In the genomic region with DNA sequence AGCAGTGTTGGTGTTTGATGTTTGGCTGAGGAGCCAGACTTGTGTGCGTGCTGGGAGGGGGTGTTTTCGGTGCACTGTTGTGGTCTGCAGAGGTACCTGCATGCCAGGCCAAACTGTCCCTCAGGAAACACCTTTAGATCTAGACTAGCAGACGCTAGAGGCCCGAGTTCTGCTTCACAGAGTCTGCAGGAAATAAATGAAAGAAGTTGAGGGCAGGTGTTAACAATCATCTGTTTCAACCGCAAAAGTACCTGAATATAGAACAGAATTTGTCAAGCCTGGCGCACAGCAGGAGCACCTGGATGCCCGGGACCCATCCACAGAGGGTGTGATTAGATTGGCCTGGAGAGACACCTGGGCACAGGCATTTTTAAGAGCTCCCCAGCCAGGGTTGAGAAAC, we compare ENCODE assay signal across 9 cellular contexts. TPM values are rescaled to one million over a fixed set of nuclear protein-coding genes. Genes with fewer than 3 reads are reported as not detected.
DNase-seq lines count a peak whose midpoint lies in the region; ATAC-seq and TF ChIP-seq lines count a peak whose summit lies in the region.
"Had no signal": no experiment of that assay in that cellular context is flagged by ENCODE, and none has a peak within 500 bp of the region (broad histone marks: within the 10 kb centered on the region; RNA-seq: fewer than 3 reads in every experiment).

No MANE protein-coding gene starts in this region.

- no peak overlapping the region for H3K27ac Mint-ChIP-seq in activated CD8-positive, alpha-beta T cell treated with anti-CD3 and anti-CD28 coated beads for 36 hours
- H3K27ac Mint-ChIP-seq: T-helper 1 cell treated with Interleukin-12 subunit alpha and Interleukin-12 subunit beta and Interleukin-4 antibody, amounts not matched to agents 30 μg/mL and 1 μg/mL, for 36 hours had no signal

- no peaks in the 10 kb centered on the region for H3K9me3 Mint-ChIP-seq in activated CD8-positive, alpha-beta T cell treated with anti-CD3 and anti-CD28 coated beads for 36 hours
- H3K9me3 Mint-ChIP-seq: T-helper 1 cell treated with Interleukin-12 subunit alpha and Interleukin-12 subunit beta and Interleukin-4 antibody, amounts not matched to agents 30 μg/mL and 1 μg/mL, for 36 hours had no signal

- ATAC-seq in GM19467 (IDR thresholded peaks at IDR 0.05; ENCODE audit: unreplicated experiment): peak; percentile 43
- ATAC-seq in HG03139 (IDR thresholded peaks at IDR 0.05; ENCODE audit: unreplicated experiment): peak; percentile 50
- ATAC-seq in activated CD8-positive, alpha-beta T cell treated with anti-CD3 and anti-CD28 coated beads for 36 hours: peak; percentile 37
- no peak for ATAC-seq in left cardiac atrium
- ATAC-seq in foreskin keratinocyte: no peak

- H3K4me1 ChIP-seq in foreskin keratinocyte: no peaks in the 10 kb centered on the region

- DNase-seq in activated CD8-positive, alpha-beta T cell treated with anti-CD3 and anti-CD28 coated beads for 36 hours: peak; percentile 28
- DNase-seq in left cardiac atrium: no peak
- no peak for DNase-seq in GF-D8 (lab: John Stamatoyannopoulos, UW)
- DNase-seq in foreskin keratinocyte: no peak
- DNase-seq in activated CD8-positive, alpha-beta memory T cell treated with anti-CD3 and anti-CD28 coated beads, Interleukin-2, amount 50 U/mL, for 4 hours: no peak

- intact Hi-C loops in activated CD8-positive, alpha-beta T cell treated with anti-CD3 and anti-CD28 coated beads for 36 hours (cut with micrococcal nuclease): no loop called here
- intact Hi-C loops in left cardiac atrium (cut with DNase I): no loop called here

- peaks cover 39% of the 10 kb centered on the region for H3K4me1 Mint-ChIP-seq in activated CD8-positive, alpha-beta T cell treated with anti-CD3 and anti-CD28 coated beads for 36 hours (ENCODE audit: low read depth)

- H3K27me3 Mint-ChIP-seq in activated CD8-positive, alpha-beta T cell treated with anti-CD3 and anti-CD28 coated beads for 36 hours: no peaks in the 10 kb centered on the region

- no peak overlapping the region for H3K27ac ChIP-seq in foreskin keratinocyte

- CTCF ChIA-PET in activated CD8-positive, alpha-beta T cell treated with anti-CD3 and anti-CD28 coated beads for 36 hours (lab: Charles Lee): interaction anchor here (1.5 kb wide), 1 partner anchor 26 kb away, joined by 4 read pairs; no protein-coding TSS in a partner anchor

- no peak overlapping the region for H3K4me3 Mint-ChIP-seq in activated CD8-positive, alpha-beta T cell treated with anti-CD3 and anti-CD28 coated beads for 36 hours
- H3K4me3 Mint-ChIP-seq: T-helper 1 cell treated with Interleukin-12 subunit alpha and Interleukin-12 subunit beta and Interleukin-4 antibody, amounts not matched to agents 30 μg/mL and 1 μg/mL, for 36 hours had no signal

- no peaks in the 10 kb centered on the region for H3K27me3 ChIP-seq in foreskin keratinocyte

- POLR2A ChIA-PET in activated CD8-positive, alpha-beta T cell treated with anti-CD3 and anti-CD28 coated beads for 36 hours (lab: Charles Lee): interaction anchor here (0.6 to 0.7 kb wide), 2 partner anchors 22 to 28 kb away, joined by 3 read pairs; no protein-coding TSS in a partner anchor

- no peak for TF ChIP-seq CTCF in GM12875 (IDR thresholded peaks at IDR 0.05; ENCODE audit: borderline replicate concordance, insufficient read depth, low read depth, low read length)
- no peak for TF ChIP-seq CTCF in activated CD8-positive, alpha-beta T cell treated with anti-CD3 and anti-CD28 coated beads for 36 hours (IDR thresholded peaks at IDR 0.05)
- no peak for TF ChIP-seq CTCF in foreskin keratinocyte (conservative IDR thresholded peaks at IDR 0.05)

- H3K36me3 Mint-ChIP-seq in activated CD8-positive, alpha-beta T cell treated with anti-CD3 and anti-CD28 coated beads for 36 hours (ENCODE audit: low read depth): no peaks in the 10 kb centered on the region

- peak overlapping the region; percentile 31 for H3K4me3 ChIP-seq in GM12875 (ENCODE audit: low read depth, low read length)

RNA-seq across cellular contexts. Expression of gene REL, which starts 40.5 kb away (rescaled TPM):
- total RNA-seq in activated CD8-positive, alpha-beta T cell treated with anti-CD3 and anti-CD28 coated beads for 36 hours: 10 to 100 TPM; 84.7 to 85.3 TPM
- total RNA-seq in left cardiac atrium (1 to 10 TPM; 7.3 to 8.2 TPM), foreskin keratinocyte (9.6 and 11.1 TPM in 2 replicates)
- polyA plus RNA-seq in foreskin keratinocyte: 0.32 and 0.42 TPM in 2 replicates

Comparison
In these comparisons a context has a peak if more than half of its experiments do, and no peak if none do; other contexts are left out.
1. ATAC-seq: peak in GM19467 (single experiment), HG03139 (single experiment) and activated CD8-positive, alpha-beta T cell treated with anti-CD3 and anti-CD28 coated beads for 36 hours (single experiment); none in left cardiac atrium (0 of 2) and foreskin keratinocyte (single experiment).